Comparison of ENCODE assay signal across 9 cellular contexts in the genomic region with DNA sequence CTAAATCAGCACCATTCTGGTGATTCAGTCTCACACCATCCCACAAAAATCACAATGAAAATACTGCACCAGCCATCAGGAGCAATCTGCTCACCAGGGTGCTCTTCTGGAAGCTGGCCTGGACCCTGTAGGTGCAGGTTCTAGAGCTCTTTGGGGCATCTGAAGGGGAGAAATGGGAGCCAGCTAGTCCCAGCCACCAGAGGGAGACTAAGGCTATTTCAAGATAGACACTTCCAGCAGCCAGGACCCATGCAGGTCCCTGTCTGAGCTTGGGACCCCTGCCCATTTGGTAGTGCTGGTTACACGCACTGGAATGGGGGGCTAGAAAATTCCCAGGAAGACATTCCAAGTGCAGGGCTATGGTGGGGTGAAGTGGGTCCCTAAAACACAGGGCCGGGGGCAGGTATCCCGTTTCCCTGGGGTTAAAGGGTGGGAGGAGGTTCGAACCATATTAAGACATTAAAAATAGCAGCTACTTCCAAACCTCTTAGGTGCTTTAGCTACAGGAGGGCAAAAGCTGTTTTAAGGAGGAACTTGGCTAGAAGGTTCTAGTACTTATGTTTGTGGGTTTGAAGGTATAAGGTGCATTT.
DNase-seq lines count a peak whose midpoint lies in the region; ATAC-seq and TF ChIP-seq lines count a peak whose summit lies in the region.
"Had no signal": no experiment of that assay in that cellular context is flagged by ENCODE, and none has a peak within 500 bp of the region (broad histone marks: within the 10 kb centered on the region; RNA-seq: fewer than 3 reads in every experiment).

No MANE protein-coding gene starts in this region.

- 61% methylated on average over 3 of the region's 4 CpGs; no CpG with 5 or more reads in 1 of the 2 experiments for WGBS in endodermal cell (ENCODE audit: insufficient coverage in 1 of 2, insufficient read length in 1 of 2), 2 experiments

- H3K36me3 Mint-ChIP-seq in T-cell: peaks cover 36% of the 10 kb centered on the region
- H3K36me3 Mint-ChIP-seq in endodermal cell (ENCODE audit: low read depth): no peaks in the 10 kb centered on the region
- H3K36me3 Mint-ChIP-seq in nephron progenitor cell (ENCODE audit: low read depth): no peaks in the 10 kb centered on the region

- peaks cover 4% of the 10 kb centered on the region for H3K4me1 ChIP-seq in endodermal cell (ENCODE audit: control insufficient read depth, insufficient read depth, low read length)

- no peak overlapping the region for H3K4me3 Mint-ChIP-seq in T-cell
- H3K4me3 Mint-ChIP-seq in endodermal cell: no peak overlapping the region
- no peak overlapping the region for H3K4me3 Mint-ChIP-seq in nephron progenitor cell

- ATAC-seq in T-cell (replicated peaks in 1 of 4): peak in 2 of 4 experiments; percentile 49 to 56

- DNase-seq in D341Med (ENCODE audit: low spot score): peak; percentile 56
- DNase-seq in HFF-Myc (ENCODE audit: extremely low read depth, low read depth): no peak
- peak in 15 of 34 experiments; percentile 11 to 40 (median 21) for DNase-seq in T-cell
- peak; percentile 84 for DNase-seq in endodermal cell
- no peak for DNase-seq in nephron progenitor cell
- DNase-seq in midbrain (lab: John Stamatoyannopoulos, UW): no peak
- DNase-seq in COR-L47 (lab: John Stamatoyannopoulos, UW): no peak
- DNase-seq in DMS53 (lab: John Stamatoyannopoulos, UW): no peak

- no peak overlapping the region for H3K27ac ChIP-seq in endodermal cell (ENCODE audit: low read depth, low read length)
- H3K27ac ChIP-seq: neutrophil had no signal

- H3K9ac ChIP-seq in endodermal cell (ENCODE audit: extremely low read depth, low read length, poor library complexity, severe bottlenecking): no peak overlapping the region

- H3K27me3 Mint-ChIP-seq in T-cell (no peaks in the 10 kb centered on the region), endodermal cell (ENCODE audit: insufficient read depth) (peaks cover 8% of the 10 kb centered on the region), nephron progenitor cell (ENCODE audit: low read depth, poor library complexity) (peaks cover 22% of the 10 kb centered on the region)

- TF ChIP-seq CTCF in HFF-Myc (IDR thresholded peaks at IDR 0.05; ENCODE audit: low read depth, low read length, missing control alignments) (peak; percentile 68), endodermal cell (conservative IDR thresholded peaks at IDR 0.05) (peak; percentile 82), nephron progenitor cell (IDR thresholded peaks at IDR 0.05) (peak; percentile 47)

- CTCF ChIA-PET in T-cell (lab: Charles Lee): interaction anchor here in 1 of 2 donors (0.6 to 2.3 kb wide), 11 partner anchors 16 to 209 kb away, joined by 3 to 14 read pairs (median 4); a partner anchor contains a TSS

- H3K4me1 Mint-ChIP-seq in T-cell (peaks cover 4 to 73% (median 54%) of the 10 kb centered on the region in 3 donors), endodermal cell (peaks cover 19% of the 10 kb centered on the region), nephron progenitor cell (peaks cover 33% of the 10 kb centered on the region)

- H3K4me3 ChIP-seq in HFF-Myc (replicated peaks; ENCODE audit: low read depth, low read length): no peak overlapping the region
- H3K4me3 ChIP-seq in endodermal cell (ENCODE audit: low read length): no peak overlapping the region

- no peaks in the 10 kb centered on the region for H3K27me3 ChIP-seq in endodermal cell (ENCODE audit: control insufficient read depth, insufficient read depth, low read length, poor library complexity, severe bottlenecking)
- H3K27me3 ChIP-seq: neutrophil had no signal

- POLR2A ChIA-PET in T-cell (lab: Charles Lee): no interaction called here

- H3K9me3 ChIP-seq in endodermal cell (ENCODE audit: control insufficient read depth, low read length): no peaks in the 10 kb centered on the region
- H3K9me3 ChIP-seq: neutrophil had no signal

- no peaks in the 10 kb centered on the region for H3K36me3 ChIP-seq in endodermal cell (ENCODE audit: control insufficient read depth, insufficient read depth, low read length)
- H3K36me3 ChIP-seq: neutrophil had no signal

- no peaks in the 10 kb centered on the region for H3K9me3 Mint-ChIP-seq in T-cell
- no peaks in the 10 kb centered on the region for H3K9me3 Mint-ChIP-seq in endodermal cell
- H3K9me3 Mint-ChIP-seq in nephron progenitor cell: no peaks in the 10 kb centered on the region

- H3K27ac Mint-ChIP-seq in T-cell (peak overlapping the region; percentile 87), endodermal cell (no peak overlapping the region), nephron progenitor cell (no peak overlapping the region)

Comparison
In these comparisons a context has a peak if more than half of its experiments do, and no peak if none do; other contexts are left out.
1. DNase-seq: peak in D341Med (single experiment) and endodermal cell (single experiment); none in HFF-Myc (single experiment), nephron progenitor cell (single experiment), midbrain (single experiment), COR-L47 (single experiment) and DMS53 (single experiment).
2. H3K27ac Mint-ChIP-seq: peak in T-cell (2 of 2); none in endodermal cell (single experiment) and nephron progenitor cell (single experiment).
3. Peak in every context shown above with its lines, with median percentiles within 50 percentile points of each other: CTCF ChIP-seq.